11 cellular contexts compared by ENCODE assay signal in the genomic region with DNA sequence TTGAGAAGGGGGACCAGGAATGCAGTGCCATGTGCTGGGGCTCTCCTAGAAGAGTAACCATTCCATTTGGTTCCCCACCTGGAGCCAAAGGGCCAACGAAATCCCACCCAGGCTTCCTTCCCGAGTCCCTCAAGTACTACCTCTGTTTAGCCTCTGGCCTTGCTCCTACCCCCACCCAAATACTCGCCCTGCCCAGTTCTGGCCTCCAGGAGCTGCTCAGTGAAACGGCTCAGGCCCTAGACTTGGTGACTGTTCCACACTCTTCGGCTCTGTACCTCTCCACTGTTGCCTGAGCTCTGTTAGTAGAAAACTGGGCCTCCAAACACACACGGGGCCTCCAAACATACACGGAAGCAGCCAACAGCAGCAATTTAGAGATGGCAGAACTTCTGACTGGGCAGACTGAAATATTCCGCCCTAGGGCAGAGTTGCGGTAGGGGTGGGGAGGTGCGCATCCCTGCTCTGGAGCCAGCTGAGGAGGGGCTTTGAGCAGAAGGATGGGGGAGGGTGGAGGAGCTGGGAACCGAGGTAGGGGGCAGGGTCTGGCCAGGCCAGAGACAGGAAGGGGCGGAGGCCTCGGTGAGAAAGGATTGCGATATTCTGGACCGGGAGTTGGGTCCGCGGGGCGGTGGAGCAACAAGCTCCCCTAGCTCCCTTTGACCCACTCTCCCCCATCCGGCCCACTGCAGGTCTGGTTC. TPM values are rescaled to one million over a fixed set of nuclear protein-coding genes. Genes with fewer than 3 reads are reported as not detected.
A peak's percentile ranks its signal among the peaks of the same experiment; 100 is the strongest.
DNase-seq lines count a peak whose midpoint lies in the region; ATAC-seq, FAIRE-seq and TF ChIP-seq lines count a peak whose summit lies in the region.
"Had no signal": no experiment of that assay in that cellular context is flagged by ENCODE, and none has a peak within 500 bp of the region (broad histone marks: within the 10 kb centered on the region; RNA-seq: fewer than 3 reads in every experiment).

No MANE protein-coding gene starts in this region.

- CTCF ChIA-PET in activated CD4-positive, alpha-beta T cell treated with anti-CD3 and anti-CD28 coated beads, Interleukin-2, amount 10 ng/mL, durations not matched to agents 7 days and 5 days (lab: Charles Lee), result interaction anchor here (1.0 to 1.1 kb wide), 2 partner anchors 13 to 805 kb away, joined by 3 read pairs; no protein-coding TSS in a partner anchor
- CTCF ChIA-PET in activated CD4-positive, alpha-beta memory T cell treated with anti-CD3 and anti-CD28 coated beads for 36 hours (lab: Charles Lee), result no interaction called here

- ATAC-seq in upper lobe of right lung, result no peak

- H3K4me3 ChIP-seq in iPS DF 6.9 (ENCODE audit: low read length) (peak overlapping the region; percentile 17; the same call in 1 of the 2 replicates), skeletal muscle satellite cell (ENCODE audit: low read length) (peak overlapping the region; percentile 66), upper lobe of right lung (no peak overlapping the region)

- POLR2A ChIA-PET in activated CD4-positive, alpha-beta T cell treated with anti-CD3 and anti-CD28 coated beads, Interleukin-2, amount 10 ng/mL, durations not matched to agents 7 days and 5 days (lab: Charles Lee), result no interaction called here
- POLR2A ChIA-PET in activated CD4-positive, alpha-beta memory T cell treated with anti-CD3 and anti-CD28 coated beads for 36 hours (lab: Charles Lee), result no interaction called here

- no peak overlapping the region for H3K27ac Mint-ChIP-seq in activated CD4-positive, alpha-beta T cell treated with anti-CD3 and anti-CD28 coated beads, Interleukin-2, amount 10 ng/mL, durations not matched to agents 7 days and 5 days
- H3K27ac Mint-ChIP-seq in activated CD4-positive, alpha-beta memory T cell treated with anti-CD3 and anti-CD28 coated beads for 36 hours, result no peak overlapping the region

- H3K4me3 Mint-ChIP-seq in activated CD4-positive, alpha-beta T cell treated with anti-CD3 and anti-CD28 coated beads, Interleukin-2, amount 10 ng/mL, durations not matched to agents 7 days and 5 days, result peak overlapping the region; percentile 36
- H3K4me3 Mint-ChIP-seq in activated CD4-positive, alpha-beta memory T cell treated with anti-CD3 and anti-CD28 coated beads for 36 hours, result peak overlapping the region; percentile 47

- DNase-seq in activated CD4-positive, alpha-beta T cell treated with anti-CD3 and anti-CD28 coated beads, Interleukin-2, amount 10 ng/mL, durations not matched to agents 7 days and 5 days, result no peak
- DNase-seq in activated CD4-positive, alpha-beta T cell treated with anti-CD3 and anti-CD28 coated beads for 1 hour, result no peak
- no peak for DNase-seq in activated CD4-positive, alpha-beta memory T cell treated with anti-CD3 and anti-CD28 coated beads for 36 hours
- no peak for DNase-seq in iPS DF 6.9 (ENCODE audit: low read depth, low spot score)
- DNase-seq in upper lobe of right lung, result no peak
- no peak for DNase-seq in cerebellum (ENCODE audit: low spot score)
- no peak for DNase-seq in GM12891 (ENCODE audit: insufficient read length, low spot score)

- no peaks in the 10 kb centered on the region for H3K9me3 Mint-ChIP-seq in activated CD4-positive, alpha-beta T cell treated with anti-CD3 and anti-CD28 coated beads, Interleukin-2, amount 10 ng/mL, durations not matched to agents 7 days and 5 days
- peaks cover under 1% of the 10 kb centered on the region for H3K9me3 Mint-ChIP-seq in activated CD4-positive, alpha-beta memory T cell treated with anti-CD3 and anti-CD28 coated beads for 36 hours

- H3K4me2 ChIP-seq in skeletal muscle satellite cell (ENCODE audit: low read length), result peak overlapping the region; percentile 85

- no peak for FAIRE-seq in GM12891 (lab: Jason Lieb, UNC)

- no peaks in the 10 kb centered on the region for H3K9me3 ChIP-seq in iPS DF 6.9 (ENCODE audit: control insufficient read depth, insufficient read depth, low read length)
- peaks cover 2% of the 10 kb centered on the region for H3K9me3 ChIP-seq in skeletal muscle satellite cell (replicated peaks; ENCODE audit: low read length)
- no peaks in the 10 kb centered on the region for H3K9me3 ChIP-seq in upper lobe of right lung
- H3K9me3 ChIP-seq: vagina had no signal

- WGBS in iPS DF 6.9 (ENCODE audit: insufficient coverage, insufficient read length), result no CpG with 5 or more reads among the region's 19 CpGs

- H3K27me3 Mint-ChIP-seq in activated CD4-positive, alpha-beta T cell treated with anti-CD3 and anti-CD28 coated beads, Interleukin-2, amount 10 ng/mL, durations not matched to agents 7 days and 5 days, result peaks cover 84% of the 10 kb centered on the region
- peaks cover 76% of the 10 kb centered on the region for H3K27me3 Mint-ChIP-seq in activated CD4-positive, alpha-beta memory T cell treated with anti-CD3 and anti-CD28 coated beads for 36 hours

- peaks cover 6% of the 10 kb centered on the region for H3K36me3 Mint-ChIP-seq in activated CD4-positive, alpha-beta T cell treated with anti-CD3 and anti-CD28 coated beads, Interleukin-2, amount 10 ng/mL, durations not matched to agents 7 days and 5 days (ENCODE audit: low read depth)
- peaks cover under 1% of the 10 kb centered on the region for H3K36me3 Mint-ChIP-seq in activated CD4-positive, alpha-beta memory T cell treated with anti-CD3 and anti-CD28 coated beads for 36 hours

- peaks cover 4% of the 10 kb centered on the region; the same call in 1 of the 2 replicates for H3K36me3 ChIP-seq in iPS DF 6.9 (ENCODE audit: control insufficient read depth, insufficient read depth, low read length)
- H3K36me3 ChIP-seq in skeletal muscle satellite cell (ENCODE audit: insufficient read depth, low read length), result no peaks in the 10 kb centered on the region
- no peaks in the 10 kb centered on the region for H3K36me3 ChIP-seq in upper lobe of right lung
- H3K36me3 ChIP-seq: vagina had no signal

- H3K4me1 Mint-ChIP-seq in activated CD4-positive, alpha-beta T cell treated with anti-CD3 and anti-CD28 coated beads, Interleukin-2, amount 10 ng/mL, durations not matched to agents 7 days and 5 days, result peaks cover 59% of the 10 kb centered on the region
- peaks cover 64% of the 10 kb centered on the region for H3K4me1 Mint-ChIP-seq in activated CD4-positive, alpha-beta memory T cell treated with anti-CD3 and anti-CD28 coated beads for 36 hours (ENCODE audit: low read depth)

- H3K4me1 ChIP-seq in iPS DF 6.9 (ENCODE audit: control insufficient read depth, insufficient read depth, low read length) (peaks cover 20% of the 10 kb centered on the region; the same call in 1 of the 2 replicates), skeletal muscle satellite cell (ENCODE audit: control insufficient read depth, insufficient read depth, low read length) (peaks cover 33% of the 10 kb centered on the region), upper lobe of right lung (peaks cover 67% of the 10 kb centered on the region)

- no peak for TF ChIP-seq POLR2A in GM12891 (IDR thresholded peaks at IDR 0.05; ENCODE audit: low read depth, low read length)

- no peak overlapping the region for H3K9ac ChIP-seq in skeletal muscle satellite cell (ENCODE audit: low read depth, low read length)

- H3K27ac ChIP-seq in iPS DF 6.9 (ENCODE audit: low read length) (no peak overlapping the region), upper lobe of right lung (no peak overlapping the region)
- H3K27ac ChIP-seq: vagina, VCaP had no signal

- intact Hi-C loops in activated CD4-positive, alpha-beta memory T cell treated with anti-CD3 and anti-CD28 coated beads for 36 hours (cut with micrococcal nuclease), result loop anchor here (5.0 kb wide), 3 partner anchors 348 to 432 kb away; partner anchors contain the start of gene EHBP1
- intact Hi-C loops in upper lobe of right lung (cut with DNase I), result no loop called here

- peaks cover 80% of the 10 kb centered on the region for H3K27me3 ChIP-seq in iPS DF 6.9 (ENCODE audit: control insufficient read depth, insufficient read depth, low read length)
- peaks cover 64% of the 10 kb centered on the region for H3K27me3 ChIP-seq in skeletal muscle satellite cell (ENCODE audit: control insufficient read depth, insufficient read depth, low read length)
- peaks cover 100% of the 10 kb centered on the region for H3K27me3 ChIP-seq in upper lobe of right lung

- no peak for TF ChIP-seq CTCF in upper lobe of right lung (IDR thresholded peaks at IDR 0.05)

TF ChIP-seq in GM12891, 5 proteins besides CTCF, POLR2A, EP300 and RAD21:
- TF ChIP-seq TAF1 (IDR thresholded peaks at IDR 0.05; ENCODE audit: low read depth, low read length), result no peak
- TF ChIP-seq PAX5 (IDR thresholded peaks at IDR 0.05; ENCODE audit: insufficient read depth, low read length, severe bottlenecking), result no peak
- TF ChIP-seq POLR2AphosphoS5 (IDR thresholded peaks at IDR 0.05; ENCODE audit: low read depth, low read length), result no peak
- no peak for TF ChIP-seq POU2F2 (IDR thresholded peaks at IDR 0.05; ENCODE audit: low read depth, low read length)
- TF ChIP-seq SPI1 (IDR thresholded peaks at IDR 0.05; ENCODE audit: low read depth, low read length), result no peak

RNA-seq across cellular contexts. Expression of gene OTX1, which starts 4.3 kb away (rescaled TPM):
- total RNA-seq in activated CD4-positive, alpha-beta T cell treated with anti-CD3 and anti-CD28 coated beads, Interleukin-2, amount 10 ng/mL, durations not matched to agents 7 days and 5 days, result not detected
- total RNA-seq in activated CD4-positive, alpha-beta memory T cell treated with anti-CD3 and anti-CD28 coated beads for 36 hours, result not detected
- total RNA-seq in skeletal muscle satellite cell (2012; rRNA removed), result not detected in 2 replicates
- not detected for total RNA-seq in upper lobe of right lung
- total RNA-seq in cerebellum, result not detected
- 0.17 TPM for polyA plus RNA-seq in GM12891 (2012; ENCODE audit: low read depth, missing spikeins)
- total RNA-seq: vagina had no signal
- polyA plus RNA-seq: AG04450 had no signal
